8 cellular contexts compared by ENCODE assay signal in the genomic region with DNA sequence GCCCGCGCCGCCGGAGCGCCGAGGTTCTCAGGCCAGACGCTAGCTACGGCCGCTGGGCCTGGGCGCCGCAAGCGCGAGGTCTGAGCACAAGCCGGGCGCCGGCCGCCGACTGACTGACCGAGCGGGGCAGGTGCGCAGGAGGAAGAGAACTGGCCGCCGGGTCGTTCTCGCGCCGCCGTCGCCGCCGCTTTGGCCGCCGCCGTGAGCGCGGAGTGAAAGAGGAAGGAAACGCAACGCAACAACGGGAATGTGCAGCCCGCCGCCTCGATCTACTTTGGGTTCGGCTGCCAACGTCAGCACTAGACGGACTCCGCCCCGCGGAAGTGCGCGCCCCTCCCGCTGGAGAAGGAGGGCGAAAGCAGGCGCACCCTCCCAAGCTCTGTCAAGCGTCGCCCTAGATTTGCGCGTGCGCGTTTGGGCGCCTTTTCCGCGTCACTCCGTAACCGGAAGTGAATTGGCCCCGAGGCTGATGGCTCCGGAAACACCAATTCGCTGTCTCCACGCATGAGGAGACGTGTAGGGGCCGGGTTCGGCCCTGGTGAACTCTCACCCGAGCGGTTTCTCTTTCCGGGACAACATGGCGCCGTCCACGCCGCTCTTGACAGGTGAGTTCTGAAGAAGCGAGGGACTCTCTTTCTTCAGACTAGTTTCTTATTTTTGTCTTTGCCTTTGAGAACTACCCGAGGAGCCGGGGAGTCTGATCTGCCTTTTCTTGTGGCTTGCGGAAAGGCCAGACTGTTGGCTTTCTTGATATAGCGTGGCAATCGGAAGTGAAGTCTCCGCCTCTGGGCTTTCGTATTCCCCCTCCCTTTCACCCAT. TPM values are rescaled to one million over a fixed set of nuclear protein-coding genes. Genes with fewer than 3 reads are reported as not detected.
DNase-seq lines count a peak whose midpoint lies in the region; ATAC-seq and TF ChIP-seq lines count a peak whose summit lies in the region.

TSS of gene EIF2A (plus strand) at position 562 of the 819 bp plus-strand sequence. CDS start at position 578, 16 bp downstream.
TSS of gene SERP1 (minus strand) at position 271 of the 819 bp plus-strand sequence. CDS start 361 bp downstream, outside the sequence.

- TF ChIP-seq POLR2A in GM19099 (IDR thresholded peaks at IDR 0.05; ENCODE audit: extremely low read depth, insufficient read length, low read depth), result peak; percentile 96

- peak; percentile 98 for DNase-seq in AG20443 (ENCODE audit: low spot score)
- peak; percentile 97 for DNase-seq in NCI-H510A (lab: John Stamatoyannopoulos, UW)
- DNase-seq in activated CD4-positive, alpha-beta T cell treated with anti-CD3 and anti-CD28 coated beads for 1 hour, result peak; percentile 99
- peak; percentile 97 for DNase-seq in cerebellum (ENCODE audit: low spot score)
- DNase-seq in islet precursor cell, result peak; percentile 99
- DNase-seq in stimulated activated CD4-positive, alpha-beta T cell treated with anti-CD3 and anti-CD28 coated beads, Interleukin-12 subunit alpha, Interleukin-12 subunit beta, amount 100 ng/mL, for 48 hours (ENCODE audit: low read depth in 2 of 3, low spot score in 1 of 3), result peak; percentile 97 to 99 (median 97)

- peak; percentile 92 for ATAC-seq in HG03432 (IDR thresholded peaks at IDR 0.05; ENCODE audit: unreplicated experiment)

RNA-seq across cellular contexts. Expression of gene EIF2A, which starts in this region (rescaled TPM):
- 124 TPM for total RNA-seq in cerebellum

RNA-seq across cellular contexts. Expression of gene SERP1, which starts in this region (rescaled TPM):
- total RNA-seq in cerebellum, result 73.7 TPM

Comparison
In these comparisons a context has a peak if more than half of its experiments do, and no peak if none do; other contexts are left out.
1. Peak in every context shown above with its lines: DNase-seq and ATAC-seq.